Comparison of ENCODE assay signal across 11 cellular contexts in genomic region chr21:44962481-44962966, GRCh38. TPM values are rescaled to one million over a fixed set of nuclear protein-coding genes. Genes with fewer than 3 reads are reported as not detected.
DNase-seq lines count a peak whose midpoint lies in the region; ATAC-seq and TF ChIP-seq lines count a peak whose summit lies in the region.
"Had no signal": no experiment of that assay in that cellular context is flagged by ENCODE, and none has a peak within 500 bp of the region (broad histone marks: within the 10 kb centered on the region; RNA-seq: fewer than 3 reads in every experiment).

No MANE protein-coding gene starts in this region.

- no peaks in the 10 kb centered on the region for H3K9me3 ChIP-seq in adipocyte (ENCODE audit: control insufficient read depth, low read length)
- no peaks in the 10 kb centered on the region for H3K9me3 ChIP-seq in WERI-Rb-1 (ENCODE audit: severe bottlenecking)

- H3K4me3 Mint-ChIP-seq in neural crest cell = no peak overlapping the region
- H3K4me3 Mint-ChIP-seq: natural killer cell had no signal

- no peak overlapping the region for H3K4me3 ChIP-seq in adipocyte (ENCODE audit: low read length)
- no peak overlapping the region for H3K4me3 ChIP-seq in WERI-Rb-1 (ENCODE audit: low read depth, low read length)

- no peak overlapping the region for H3K27ac ChIP-seq in WERI-Rb-1
- H3K27ac ChIP-seq: C4-2B had no signal

- peak overlapping the region; percentile 35 for H3K27ac Mint-ChIP-seq in neural crest cell (ENCODE audit: unreplicated experiment)
- H3K27ac Mint-ChIP-seq: natural killer cell had no signal

- no peaks in the 10 kb centered on the region for H3K9me3 Mint-ChIP-seq in neural crest cell
- H3K9me3 Mint-ChIP-seq: natural killer cell had no signal

- H3K36me3 ChIP-seq in adipocyte (ENCODE audit: control insufficient read depth, insufficient read depth, low read length, severe bottlenecking) = peaks cover 15% of the 10 kb centered on the region
- H3K36me3 ChIP-seq in WERI-Rb-1 = peaks cover 83% of the 10 kb centered on the region

- no peak for ATAC-seq in HG02588 (IDR thresholded peaks at IDR 0.05; ENCODE audit: unreplicated experiment)
- ATAC-seq: natural killer cell had no signal

- peaks cover 8% of the 10 kb centered on the region for H3K36me3 Mint-ChIP-seq in neural crest cell (ENCODE audit: low read depth)
- H3K36me3 Mint-ChIP-seq: natural killer cell had no signal

- H3K9ac ChIP-seq in adipocyte (ENCODE audit: low read length) = no peak overlapping the region

- DNase-seq in AG08395 (ENCODE audit: low spot score) = peak; percentile 66
- peak; percentile 92 for DNase-seq in adipocyte (ENCODE audit: low read depth)
- DNase-seq in fibroblast of the conjunctiva (ENCODE audit: low read depth) = peak; percentile 76
- DNase-seq in neural crest cell (ENCODE audit: low read depth, low spot score) = no peak
- DNase-seq in SIG-M5 (lab: John Stamatoyannopoulos, UW) = no peak
- no peak for DNase-seq in stimulated activated CD4-positive, alpha-beta T cell treated with anti-CD3 and anti-CD28 coated beads, Interleukin-4, amount 100 ng/mL, for 1 hour
- DNase-seq in WERI-Rb-1 = no peak
- DNase-seq: activated CD8-positive, alpha-beta memory T cell treated with anti-CD3 and anti-CD28 coated beads, Interleukin-2, amount 50 U/mL, for 4 hours; natural killer cell had no signal

- peaks cover 18% of the 10 kb centered on the region for H3K4me1 Mint-ChIP-seq in neural crest cell

- peaks cover 62% of the 10 kb centered on the region for H3K4me1 ChIP-seq in adipocyte (ENCODE audit: control insufficient read depth, insufficient read depth, low read length)

- H3K27me3 ChIP-seq in adipocyte (replicated peaks; ENCODE audit: control insufficient read depth, insufficient read depth, low read length) (no peaks in the 10 kb centered on the region), WERI-Rb-1 (ENCODE audit: insufficient read depth, low read depth, severe bottlenecking) (no peaks in the 10 kb centered on the region)

- H3K27me3 Mint-ChIP-seq in neural crest cell (ENCODE audit: low read depth) = no peaks in the 10 kb centered on the region

- TF ChIP-seq CTCF in neural crest cell (conservative IDR thresholded peaks at IDR 0.05) (no peak), WERI-Rb-1 (IDR thresholded peaks at IDR 0.05; ENCODE audit: low read depth, low read length) (no peak)

RNA-seq across cellular contexts. Expression of gene SLX9, which starts 22.7 kb away (rescaled TPM):
- total RNA-seq in neural crest cell = 40.5 and 42.3 TPM in 2 replicates

RNA-seq across cellular contexts. Expression of gene ITGB2, which starts 41.8 kb away (rescaled TPM):
- total RNA-seq in neural crest cell = 0.84 and 0.89 TPM in 2 replicates

Comparison
In these comparisons a context has a peak if more than half of its experiments do, and no peak if none do; other contexts are left out.
1. DNase-seq: peak in AG08395 (single experiment), adipocyte (single experiment) and fibroblast of the conjunctiva (single experiment); none in neural crest cell (single experiment), SIG-M5 (single experiment), stimulated activated CD4-positive, alpha-beta T cell treated with anti-CD3 and anti-CD28 coated beads, Interleukin-4, amount 100 ng/mL, for 1 hour (single experiment) and WERI-Rb-1 (single experiment).